14 cellular contexts compared by ENCODE assay signal in the genomic region with DNA sequence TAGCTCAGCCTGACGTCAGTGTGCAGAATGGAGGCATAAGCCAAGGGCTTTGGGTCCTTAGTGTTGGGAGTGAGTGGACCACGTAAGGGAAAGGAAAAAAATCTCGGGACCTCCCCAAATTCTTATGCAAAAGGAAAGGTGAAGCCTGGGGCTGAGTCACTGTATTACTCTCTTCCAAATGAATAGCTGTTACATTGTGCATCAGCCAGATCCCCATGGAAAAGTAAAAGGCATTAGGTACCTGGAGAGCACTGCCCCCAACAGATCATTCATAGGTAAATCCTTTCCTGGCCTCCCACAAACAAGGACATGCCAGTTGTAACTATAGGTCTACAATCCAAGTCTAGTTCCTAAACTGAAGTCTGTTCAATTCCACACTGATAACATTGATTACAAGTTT.
A peak's percentile ranks its signal among the peaks of the same experiment; 100 is the strongest.
DNase-seq lines count a peak whose midpoint lies in the region; ATAC-seq, FAIRE-seq and TF ChIP-seq lines count a peak whose summit lies in the region.
"Had no signal": no experiment of that assay in that cellular context is flagged by ENCODE, and none has a peak within 500 bp of the region (broad histone marks: within the 10 kb centered on the region; RNA-seq: fewer than 3 reads in every experiment).

No MANE protein-coding gene starts in this region.

- FAIRE-seq in bronchial epithelial cell (lab: Jason Lieb, UNC): no peak
- FAIRE-seq: TTC549 had no signal

- peak overlapping the region; percentile 42; the same call in 1 of the 2 replicates for H3K9ac ChIP-seq in HUES48 (ENCODE audit: low read depth, low read length)

- peak overlapping the region; percentile 95 for H3K27ac ChIP-seq in HUES48 (ENCODE audit: low read depth, low read length)

- DNase-seq in Caki2 (ENCODE audit: low read depth): peak; percentile 3
- peak; percentile 86 for DNase-seq in bronchial epithelial cell (ENCODE audit: low read depth)
- peak; percentile 2 for DNase-seq in kidney glomerular epithelial cell (lab: John Stamatoyannopoulos, UW)
- no peak for DNase-seq in middle frontal gyrus (ENCODE audit: extremely low spot score, low spot score)
- DNase-seq in activated CD4-positive, alpha-beta T cell treated with anti-CD3 and anti-CD28 coated beads for 4 hours: no peak
- DNase-seq: central memory CD4-positive, alpha-beta T cell; NCI-H1048; retina; stimulated activated CD4-positive, alpha-beta T cell treated with anti-CD3 and anti-CD28 coated beads, Interleukin-2, amount 100 ng/mL, for 24 hours had no signal

- peaks cover 35% of the 10 kb centered on the region for H3K4me1 ChIP-seq in HUES48 (ENCODE audit: control insufficient read depth, insufficient read depth, low read length)

- H3K36me3 ChIP-seq in HUES48 (ENCODE audit: control insufficient read depth, insufficient read depth, low read length): 0 out of 2 replicates have a peak, but pooled peaks cover 5% of the 10 kb centered on the region
- no peaks in the 10 kb centered on the region for H3K36me3 ChIP-seq in bronchial epithelial cell (ENCODE audit: control insufficient read depth, insufficient read depth, low read length)

- H3K27me3 ChIP-seq in HUES48 (ENCODE audit: control insufficient read depth, insufficient read depth, low read length) (no peaks in the 10 kb centered on the region), bronchial epithelial cell (ENCODE audit: control insufficient read depth, insufficient read depth, low read length) (no peaks in the 10 kb centered on the region)

- peak; percentile 61 for TF ChIP-seq CTCF in bronchial epithelial cell (IDR thresholded peaks at IDR 0.05; ENCODE audit: insufficient read depth, low read length, severe bottlenecking)

- H3K4me3 ChIP-seq in HUES48 (ENCODE audit: low read depth, low read length): peak overlapping the region; percentile 11; the same call in 1 of the 2 replicates
- H3K4me3 ChIP-seq in bronchial epithelial cell (ENCODE audit: low read depth, low read length): no peak overlapping the region

- ATAC-seq in HG02798 (IDR thresholded peaks at IDR 0.05; ENCODE audit: poor library complexity, unreplicated experiment): no peak
- no peak for ATAC-seq in GM21528 (IDR thresholded peaks at IDR 0.05; ENCODE audit: low FRiP score, unreplicated experiment)
- ATAC-seq: Right ventricle myocardium inferior had no signal

- in situ Hi-C loops in Caki2 (cut with HindIII; ENCODE audit: low pct_unique_long_range_greater_than_20kb, low sequenced_read_pairs): no loop called here

- peaks cover 21% of the 10 kb centered on the region for H3K9me3 ChIP-seq in HUES48 (ENCODE audit: control insufficient read depth, insufficient read depth, low read length)

Comparison
In these comparisons a context has a peak if more than half of its experiments do, and no peak if none do; other contexts are left out.
1. DNase-seq: peak in Caki2 (single experiment), bronchial epithelial cell (single experiment) and kidney glomerular epithelial cell (single experiment); none in middle frontal gyrus (single experiment) and activated CD4-positive, alpha-beta T cell treated with anti-CD3 and anti-CD28 coated beads for 4 hours (0 of 2).